Comparison of ENCODE assay signal across 2 cellular contexts in genomic region chr21:7826174-7826573, GRCh38.
DNase-seq lines count a peak whose midpoint lies in the region; ATAC-seq and TF ChIP-seq lines count a peak whose summit lies in the region.
"Not testable (repeated sequence)": the region's sequence is repeated elsewhere in the genome, so short reads cannot be mapped to it uniquely, and the experiment has no call there.

No MANE protein-coding gene starts in this region.

- H3K79me1 ChIP-seq in IMR-90 (ENCODE audit: low read depth in 1 of 2, low read length in 2 of 2): not testable (repeated sequence)

- H3K9ac ChIP-seq in IMR-90 (ENCODE audit: low read depth, low read length): not testable (repeated sequence)

- dilution Hi-C loops in IMR-90 (cut with HindIII; ENCODE audit: low sequenced_read_pairs, unreplicated experiment): not testable (repeated sequence)

- H3K4ac ChIP-seq in IMR-90 (ENCODE audit: low read depth, low read length): not testable (repeated sequence)

- H4K91ac ChIP-seq in IMR-90 (ENCODE audit: insufficient read depth, low read depth, low read length): not testable (repeated sequence)

- not testable (repeated sequence) for H3K18ac ChIP-seq in IMR-90 (ENCODE audit: low read depth, low read length)

- not testable (repeated sequence) for TF ChIP-seq CTCF in IMR-90 (conservative IDR thresholded peaks at IDR 0.05; ENCODE audit: low read depth, low read length); RWPE2 (IDR thresholded peaks at IDR 0.05; ENCODE audit: poor library complexity, severe bottlenecking)

- POLR2A ChIA-PET in IMR-90 (lab: Charles Lee; ENCODE audit: unreplicated experiment): not testable (repeated sequence)

- not testable (repeated sequence) for H2AK5ac ChIP-seq in IMR-90 (ENCODE audit: low read depth, low read length)

- ATAC-seq in IMR-90 (ENCODE audit: low read depth) (peak; percentile 82), RWPE2 (ENCODE audit: low read depth) (peak; percentile 89)

- intact Hi-C loops in IMR-90 (cut with micrococcal nuclease): not testable (repeated sequence)

- H3K56ac ChIP-seq in IMR-90 (ENCODE audit: extremely low read depth, insufficient read depth, low read length): not testable (repeated sequence)

- not testable (repeated sequence) for H4K5ac ChIP-seq in IMR-90 (ENCODE audit: low read depth, low read length)

- H2BK120ac ChIP-seq in IMR-90 (ENCODE audit: low read depth, low read length): not testable (repeated sequence)

- H3K4me1 ChIP-seq in IMR-90 (ENCODE audit: control insufficient read depth, insufficient read depth, low read length); RWPE2 (ENCODE audit: insufficient read depth, poor library complexity, severe bottlenecking): not testable (repeated sequence)

- H3K36me3 ChIP-seq in IMR-90 (ENCODE audit: control insufficient read depth, insufficient read depth, low read length); RWPE2 (ENCODE audit: low read depth): not testable (repeated sequence)

- not testable (repeated sequence) for DNase-seq in IMR-90; RWPE2 (ENCODE audit: low spot score)

- not testable (repeated sequence) for H3K27me3 ChIP-seq in IMR-90 (ENCODE audit: control insufficient read depth, insufficient read depth, low read length); RWPE2 (ENCODE audit: insufficient read depth, poor library complexity, severe bottlenecking)

- CTCF ChIA-PET in IMR-90 (lab: Yijun Ruan, JAX): not testable (repeated sequence)

- not testable (repeated sequence) for H3K14ac ChIP-seq in IMR-90 (replicated peaks; ENCODE audit: low read depth, low read length)

- WGBS in IMR-90 (ENCODE audit: extremely low coverage in 2 of 2, insufficient read length in 1 of 2), 2 experiments: no CpG with 5 or more reads among the region's 6 CpGs

- not testable (repeated sequence) for H3K23ac ChIP-seq in IMR-90 (ENCODE audit: low read depth, low read length)

- not testable (repeated sequence) for H4K8ac ChIP-seq in IMR-90 (ENCODE audit: low read depth in 2 of 2, low read length in 2 of 2)

- not testable (repeated sequence) for H3K4me2 ChIP-seq in IMR-90 (ENCODE audit: low read depth, low read length)

- H3K9me1 ChIP-seq in IMR-90 (ENCODE audit: insufficient read depth, low read length): not testable (repeated sequence)

- H2AFZ ChIP-seq in IMR-90 (replicated peaks; ENCODE audit: low read length, poor library complexity): not testable (repeated sequence)

- not testable (repeated sequence) for H2BK5ac ChIP-seq in IMR-90 (ENCODE audit: low read depth, low read length, poor library complexity, severe bottlenecking)

- H3K27ac ChIP-seq in IMR-90 (ENCODE audit: insufficient read depth, low read length); RWPE2 (ENCODE audit: poor library complexity, severe bottlenecking): not testable (repeated sequence)

- not testable (repeated sequence) for BruUV-seq in IMR-90 (replicated peaks; lab: Mats Ljungman, UMichigan)

- H2AK9ac ChIP-seq in IMR-90 (replicated peaks; ENCODE audit: low read depth, low read length, poor library complexity): not testable (repeated sequence)

- not testable (repeated sequence) for H4K20me1 ChIP-seq in IMR-90 (ENCODE audit: insufficient read depth, low read length)

- H3K4me3 ChIP-seq in IMR-90 (ENCODE audit: insufficient read depth, low read depth, low read length); RWPE2 (ENCODE audit: severe bottlenecking): not testable (repeated sequence)

- H2BK15ac ChIP-seq in IMR-90 (ENCODE audit: low read depth, low read length): not testable (repeated sequence)

- in situ Hi-C loops in IMR-90 (cut with MboI; ENCODE audit: low sequenced_read_pairs): not testable (repeated sequence)

- H2BK20ac ChIP-seq in IMR-90 (ENCODE audit: low read depth, low read length): not testable (repeated sequence)

- not testable (repeated sequence) for H3K9me3 ChIP-seq in IMR-90 (ENCODE audit: control insufficient read depth, insufficient read depth, low read length); RWPE2 (ENCODE audit: severe bottlenecking)

- TF ChIP-seq POLR2A in IMR-90 (IDR thresholded peaks at IDR 0.05; ENCODE audit: low read depth, low read length): not testable (repeated sequence)

- not testable (repeated sequence) for TF ChIP-seq RAD21 in IMR-90 (IDR thresholded peaks at IDR 0.05; ENCODE audit: low read length)
